Comparison of ENCODE assay signal across 8 cellular contexts in the genomic region with DNA sequence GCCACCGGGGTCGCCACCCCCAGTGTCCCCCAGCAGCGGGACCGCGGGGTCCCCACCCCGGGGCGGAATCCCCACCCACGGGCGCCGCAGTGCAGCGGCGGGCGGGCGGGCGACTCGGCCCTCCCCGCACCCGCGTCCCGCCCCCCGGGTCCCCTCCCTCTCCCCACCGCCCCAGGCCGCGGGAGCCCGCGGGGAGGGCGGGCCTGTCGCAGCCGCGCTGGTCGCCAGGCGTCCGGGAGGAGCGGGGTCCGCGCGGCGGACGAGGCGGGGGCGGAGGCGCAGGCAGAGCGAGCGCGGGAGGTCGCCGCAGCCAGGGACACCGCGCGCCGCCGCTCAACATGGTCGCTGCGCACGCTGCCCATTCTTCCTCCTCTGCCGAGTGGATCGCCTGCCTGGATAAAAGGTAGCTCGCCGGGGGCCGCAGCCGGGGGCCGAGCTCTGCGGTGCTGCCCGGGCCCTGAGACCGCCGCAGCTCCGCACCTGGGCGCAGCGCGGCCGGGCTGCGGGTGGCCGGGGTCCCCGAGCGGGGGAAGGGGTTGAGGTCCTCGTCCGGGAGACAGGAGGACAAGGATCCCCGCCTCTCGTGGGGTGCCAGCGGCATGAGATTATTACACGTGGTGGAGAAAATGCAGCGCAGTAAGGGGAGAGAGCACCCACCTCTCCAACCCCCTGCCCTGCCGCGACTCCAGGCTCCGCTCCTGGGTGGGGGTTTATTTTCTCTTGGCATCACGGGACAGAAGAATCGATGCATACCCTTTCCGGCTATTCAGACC. TPM values are rescaled to one million over a fixed set of nuclear protein-coding genes. Genes with fewer than 3 reads are reported as not detected.
DNase-seq lines count a peak whose midpoint lies in the region; ATAC-seq and TF ChIP-seq lines count a peak whose summit lies in the region.

A gene (plus strand): TSS at position 200 of the 773 bp plus-strand sequence. CDS start 139 bp downstream, at position 339.

- no peaks in the 10 kb centered on the region for H3K9me3 Mint-ChIP-seq in activated naive CD8-positive, alpha-beta T cell (ENCODE audit: low read depth)

- H3K9me2 ChIP-seq in GM23248 (ENCODE audit: insufficient read depth) (no peaks in the 10 kb centered on the region), hepatocyte (replicated peaks; ENCODE audit: insufficient read depth) (no peaks in the 10 kb centered on the region)

- peak within 1 kb of the TSS; percentile 87 for H3K4me3 Mint-ChIP-seq in activated naive CD8-positive, alpha-beta T cell

- H3K36me3 ChIP-seq in ACC112 (ENCODE audit: insufficient read depth, low read length) = no peaks in the 10 kb centered on the region
- no peaks in the 10 kb centered on the region for H3K36me3 ChIP-seq in GM23248 (ENCODE audit: low read depth)
- no peaks in the 10 kb centered on the region for H3K36me3 ChIP-seq in hepatocyte (replicated peaks; ENCODE audit: insufficient read depth, low read depth)
- H3K36me3 ChIP-seq in skeletal muscle satellite cell (ENCODE audit: insufficient read depth, low read length) = no peaks in the 10 kb centered on the region

- no peaks in the 10 kb centered on the region for H3F3A ChIP-seq in GM23248 (ENCODE audit: insufficient read depth)

- no peak for TF ChIP-seq CTCF in hepatocyte (IDR thresholded peaks at IDR 0.05; ENCODE audit: poor library complexity)

- in situ Hi-C loops in GM23248 (cut with MboI) = no loop called here

- H3K27ac ChIP-seq in ACC112 (ENCODE audit: low read depth, low read length) = no peak within 1 kb of the TSS
- no peak within 1 kb of the TSS for H3K27ac ChIP-seq in GM23248
- no peak within 1 kb of the TSS for H3K27ac ChIP-seq in hepatocyte

- no peak for ATAC-seq in GM19455 (IDR thresholded peaks at IDR 0.05; ENCODE audit: unreplicated experiment)

- no peaks in the 10 kb centered on the region for H3K4me1 ChIP-seq in ACC112 (ENCODE audit: control insufficient read depth, insufficient read depth, low read length, unreplicated experiment)
- H3K4me1 ChIP-seq in GM23248 (ENCODE audit: insufficient read depth) = no peaks in the 10 kb centered on the region
- no peaks in the 10 kb centered on the region for H3K4me1 ChIP-seq in hepatocyte (ENCODE audit: insufficient read depth)
- no peaks in the 10 kb centered on the region for H3K4me1 ChIP-seq in skeletal muscle satellite cell (ENCODE audit: control insufficient read depth, insufficient read depth, low read length)

- H3K27me3 Mint-ChIP-seq in activated naive CD8-positive, alpha-beta T cell = peaks cover 31% of the 10 kb centered on the region

- H3K9me3 ChIP-seq in GM23248 (ENCODE audit: low read depth) = no peaks in the 10 kb centered on the region
- no peaks in the 10 kb centered on the region for H3K9me3 ChIP-seq in hepatocyte (ENCODE audit: low read depth)
- H3K9me3 ChIP-seq in skeletal muscle satellite cell (replicated peaks; ENCODE audit: low read length) = no peaks in the 10 kb centered on the region

- H4K20me1 ChIP-seq in GM23248 (ENCODE audit: insufficient read depth) (no peaks in the 10 kb centered on the region), hepatocyte (ENCODE audit: insufficient read depth, poor library complexity, severe bottlenecking) (no peaks in the 10 kb centered on the region)

- H3K4me1 Mint-ChIP-seq in activated naive CD8-positive, alpha-beta T cell (ENCODE audit: low read depth) = peaks cover 8% of the 10 kb centered on the region

- peak; percentile 49 for DNase-seq in GM23248
- peak; percentile 47 for DNase-seq in hepatocyte (ENCODE audit: low spot score)
- DNase-seq in effector CD8-positive, alpha-beta T cell (lab: John Stamatoyannopoulos, UW) = no peak
- DNase-seq in NOMO-1 treated with dmso at 0.1 percent for 144 hours (lab: John Stamatoyannopoulos, UW; ENCODE audit: unreplicated experiment) = no peak

- peak within 1 kb of the TSS; percentile 5 for H3K27ac Mint-ChIP-seq in activated naive CD8-positive, alpha-beta T cell

- 5 to 8% methylated on average over 21 to 86 of the region's 88 CpGs for WGBS in GM23248 (ENCODE audit: low coverage in 1 of 2, low lambda C conversion rate in 2 of 2, missing lambda C conversion rate in 2 of 2), 2 experiments
- 2% methylated on average over 29 of the region's 88 CpGs for WGBS in hepatocyte (ENCODE audit: low lambda C conversion rate, missing lambda C conversion rate)

- H2AFZ ChIP-seq in ACC112 (ENCODE audit: low read length, unreplicated experiment) = no peak within 1 kb of the TSS
- H2AFZ ChIP-seq in GM23248 = peak within 1 kb of the TSS; percentile 46; the same call in 1 of the 2 replicates
- peak within 1 kb of the TSS; percentile 39 for H2AFZ ChIP-seq in hepatocyte

- peak within 1 kb of the TSS; percentile 78 for H3K4me2 ChIP-seq in GM23248 (ENCODE audit: unreplicated experiment)
- peak within 1 kb of the TSS; percentile 98 for H3K4me2 ChIP-seq in hepatocyte
- H3K4me2 ChIP-seq in skeletal muscle satellite cell (ENCODE audit: low read length) = peak within 1 kb of the TSS; percentile 78

- H3K36me3 Mint-ChIP-seq in activated naive CD8-positive, alpha-beta T cell = no peaks in the 10 kb centered on the region

- no peaks in the 10 kb centered on the region for H3K79me2 ChIP-seq in ACC112 (ENCODE audit: control insufficient read depth, insufficient read depth, low read length, unreplicated experiment)
- H3K79me2 ChIP-seq in GM23248 (ENCODE audit: insufficient read depth) = no peaks in the 10 kb centered on the region
- no peaks in the 10 kb centered on the region for H3K79me2 ChIP-seq in hepatocyte

- no peak within 1 kb of the TSS for H3K9ac ChIP-seq in GM23248
- no peak within 1 kb of the TSS for H3K9ac ChIP-seq in skeletal muscle satellite cell (ENCODE audit: low read depth, low read length)

- H3K4me3 ChIP-seq in ACC112 (ENCODE audit: low read depth, low read length) (peak within 1 kb of the TSS; percentile 74), GM23248 (peak within 1 kb of the TSS; percentile 63), hepatocyte (peak within 1 kb of the TSS; percentile 61), skeletal muscle satellite cell (ENCODE audit: low read length) (peak within 1 kb of the TSS; percentile 61)

- peaks cover 58% of the 10 kb centered on the region for H3K27me3 ChIP-seq in ACC112 (ENCODE audit: insufficient read depth, low read length)
- H3K27me3 ChIP-seq in GM23248 (replicated peaks; ENCODE audit: insufficient read depth) = peaks cover 17% of the 10 kb centered on the region
- H3K27me3 ChIP-seq in hepatocyte = peaks cover 48% of the 10 kb centered on the region
- peaks cover 67% of the 10 kb centered on the region for H3K27me3 ChIP-seq in skeletal muscle satellite cell (ENCODE audit: control insufficient read depth, insufficient read depth, low read length)

RNA-seq across cellular contexts. Expression of the gene that starts here (rescaled TPM):
- total RNA-seq in GM23248 (2014; rRNA removed; shearing (Covaris generic)) = 2.2 TPM in 1 of 2 replicates, not detected in the other
- 0.22 TPM in 1 of 2 replicates, not detected in the other for polyA plus RNA-seq in GM23248 (2016; fragmentation: Nextera tagmentation; extraction: Ambion mirVana)
- 1.9 and 2.0 TPM in 2 replicates for total RNA-seq in hepatocyte
- polyA plus RNA-seq in hepatocyte = 1.00 and 2.0 TPM in 2 replicates
- 1.1 and 1.5 TPM in 2 replicates for total RNA-seq in skeletal muscle satellite cell (2012; rRNA removed)

Comparison
In these comparisons a context has a peak if more than half of its experiments do, and no peak if none do; other contexts are left out.
1. DNase-seq: peak in GM23248 (single experiment) and hepatocyte (single experiment); none in effector CD8-positive, alpha-beta T cell (single experiment) and NOMO-1 treated with dmso at 0.1 percent for 144 hours (single experiment).
2. Peak in every context shown above with its lines, with median percentiles within 50 percentile points of each other: H3K4me3 ChIP-seq and H3K4me2 ChIP-seq.